15 cellular contexts compared by ENCODE assay signal in the genomic region with DNA sequence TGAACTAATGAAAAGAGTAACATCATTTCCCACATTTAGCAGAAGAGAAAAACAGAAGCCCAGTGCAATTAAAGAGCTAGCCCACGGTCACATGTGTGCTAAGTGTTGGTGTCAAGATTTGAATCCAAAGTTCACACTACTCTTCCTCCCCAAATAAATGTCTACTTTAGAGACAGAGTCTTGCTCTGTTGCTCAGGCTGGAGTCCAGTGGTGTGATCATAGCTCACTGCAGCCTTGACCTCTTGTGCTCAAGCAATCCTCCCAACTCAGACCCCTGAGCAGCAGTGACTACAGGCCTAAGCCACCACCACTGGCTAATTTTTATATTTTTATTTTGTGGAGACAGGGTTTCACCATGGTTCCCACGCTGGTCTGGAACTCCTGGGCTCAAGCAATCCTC. TPM values are rescaled to one million over a fixed set of nuclear protein-coding genes. Genes with fewer than 3 reads are reported as not detected.
DNase-seq lines count a peak whose midpoint lies in the region; ATAC-seq and TF ChIP-seq lines count a peak whose summit lies in the region.
"Had no signal": no experiment of that assay in that cellular context is flagged by ENCODE, and none has a peak within 500 bp of the region (broad histone marks: within the 10 kb centered on the region; RNA-seq: fewer than 3 reads in every experiment).

No MANE protein-coding gene starts in this region.

- TF ChIP-seq POLR2A in body of pancreas (IDR thresholded peaks at IDR 0.05), result no peak

- no peak overlapping the region for H3K4me3 Mint-ChIP-seq in T-helper 17 cell
- H3K4me3 Mint-ChIP-seq: CD4-positive, alpha-beta memory T cell; HFFc6 had no signal

- peaks cover 84% of the 10 kb centered on the region for H3K4me1 ChIP-seq in DOHH2 (ENCODE audit: control insufficient read depth, low read length)
- H3K4me1 ChIP-seq in Karpas-422 (ENCODE audit: low read length), result peaks cover 84% of the 10 kb centered on the region
- peaks cover 3 to 8% of the 10 kb centered on the region in 2 experiments for H3K4me1 ChIP-seq in trophoblast cell (ENCODE audit: control insufficient read depth in 1 of 2, insufficient read depth in 2 of 2, low read length in 2 of 2)
- H3K4me1 ChIP-seq in body of pancreas, result peaks cover 7% of the 10 kb centered on the region
- H3K4me1 ChIP-seq: BE2C had no signal

- TF ChIP-seq CTCF in DOHH2 (IDR thresholded peaks at IDR 0.05; ENCODE audit: low read depth, low read length, poor library complexity, severe bottlenecking), result no peak
- no peak for TF ChIP-seq CTCF in SU-DHL-6 (IDR thresholded peaks at IDR 0.05; ENCODE audit: insufficient read depth, low read length, poor library complexity, severe bottlenecking)
- TF ChIP-seq CTCF in body of pancreas (IDR thresholded peaks at IDR 0.05), result no peak

- H3K9me2 ChIP-seq in DOHH2 (replicated peaks; ENCODE audit: control insufficient read depth, low read length) (no peaks in the 10 kb centered on the region), Karpas-422 (replicated peaks; ENCODE audit: insufficient read depth, low read length) (no peaks in the 10 kb centered on the region), SU-DHL-6 (replicated peaks; ENCODE audit: insufficient read depth, low read length) (no peaks in the 10 kb centered on the region)

- peaks cover 97% of the 10 kb centered on the region for H3K79me2 ChIP-seq in DOHH2 (ENCODE audit: control insufficient read depth, low read length)
- peaks cover 98% of the 10 kb centered on the region for H3K79me2 ChIP-seq in Karpas-422 (ENCODE audit: low read length)
- H3K79me2 ChIP-seq in SU-DHL-6 (ENCODE audit: insufficient read depth, low read length), result peaks cover 96% of the 10 kb centered on the region
- H3K79me2 ChIP-seq in trophoblast cell (ENCODE audit: control insufficient read depth, insufficient read depth, low read length, poor library complexity), result peaks cover 18% of the 10 kb centered on the region

- no peak overlapping the region for H4K12ac ChIP-seq in trophoblast cell (ENCODE audit: low read depth, low read length)

- H3K4me3 ChIP-seq in DOHH2 (ENCODE audit: low read length) (peak overlapping the region; percentile 89), Karpas-422 (ENCODE audit: low read length) (peak overlapping the region; percentile 62; the same call in 1 of the 2 replicates), SU-DHL-6 (ENCODE audit: insufficient read depth, low read length, poor library complexity, severe bottlenecking) (no peak overlapping the region), trophoblast cell (ENCODE audit: low read depth, low read length) (no peak overlapping the region), body of pancreas (no peak overlapping the region)

- no peak overlapping the region for H3K27ac Mint-ChIP-seq in T-helper 17 cell
- H3K27ac Mint-ChIP-seq: CD4-positive, alpha-beta memory T cell; HFFc6 had no signal

- peaks cover 8% of the 10 kb centered on the region for H3K36me3 Mint-ChIP-seq in T-helper 17 cell (ENCODE audit: low read depth)
- H3K36me3 Mint-ChIP-seq: CD4-positive, alpha-beta memory T cell had no signal

- H3K4me1 Mint-ChIP-seq in T-helper 17 cell, result peaks cover 5% of the 10 kb centered on the region

- H3K18ac ChIP-seq in trophoblast cell (ENCODE audit: low read length), result peak overlapping the region; percentile 43

- no peak overlapping the region for H2BK120ac ChIP-seq in trophoblast cell (ENCODE audit: insufficient read depth, low read length, poor library complexity)

- H3K14ac ChIP-seq in trophoblast cell (ENCODE audit: low read length), result no peak overlapping the region

- no peak overlapping the region for H2AK5ac ChIP-seq in trophoblast cell (ENCODE audit: low read length)

- H3K9ac ChIP-seq in Karpas-422 (ENCODE audit: low read length), result peak overlapping the region; percentile 68
- H3K9ac ChIP-seq in SU-DHL-6 (ENCODE audit: low read length), result peak overlapping the region; percentile 96
- no peak overlapping the region for H3K9ac ChIP-seq in trophoblast cell (ENCODE audit: low read length)

- H3K27ac ChIP-seq in DOHH2 (ENCODE audit: low read depth, low read length) (peak overlapping the region; percentile 89), Karpas-422 (ENCODE audit: low read length) (peak overlapping the region; percentile 98), SU-DHL-6 (ENCODE audit: low read depth, low read length) (peak overlapping the region; percentile 98), trophoblast cell (ENCODE audit: low read depth, low read length) (no peak overlapping the region), body of pancreas (no peak overlapping the region)
- H3K27ac ChIP-seq: C4-2B had no signal

- H2BK5ac ChIP-seq in trophoblast cell (ENCODE audit: low read depth, low read length, poor library complexity), result no peak overlapping the region

- H3K23ac ChIP-seq in trophoblast cell (ENCODE audit: low read length), result no peak overlapping the region

- H3K4ac ChIP-seq in trophoblast cell (ENCODE audit: low read depth, low read length), result peak overlapping the region; percentile 28

- DNase-seq in Karpas-422, result peak; percentile 57
- DNase-seq in trophoblast cell, result no peak
- no peak for DNase-seq in SHP77 (lab: John Stamatoyannopoulos, UW)
- DNase-seq in T-helper 17 cell, result no peak
- no peak for DNase-seq in body of pancreas
- DNase-seq: BE2C; CD4-positive, alpha-beta memory T cell; DMS79; EL; HCEC 1CT; HFFc6 had no signal

- no peak overlapping the region for H2BK12ac ChIP-seq in trophoblast cell (ENCODE audit: low read length)

- no peak overlapping the region for H4K91ac ChIP-seq in trophoblast cell (ENCODE audit: low read depth, low read length)

- no peak overlapping the region for H4K8ac ChIP-seq in trophoblast cell (ENCODE audit: low read depth, low read length)

- ATAC-seq in HG03378 (IDR thresholded peaks at IDR 0.05; ENCODE audit: unreplicated experiment), result no peak
- ATAC-seq in T-helper 17 cell, result no peak
- ATAC-seq in body of pancreas, result no peak

- H3K79me1 ChIP-seq in trophoblast cell (ENCODE audit: low read length), result peaks cover 9% of the 10 kb centered on the region

- no peaks in the 10 kb centered on the region for H4K20me1 ChIP-seq in DOHH2 (ENCODE audit: control insufficient read depth, insufficient read depth, low read depth, low read length)
- H4K20me1 ChIP-seq in Karpas-422 (ENCODE audit: insufficient read depth, low read depth, low read length), result no peaks in the 10 kb centered on the region
- no peaks in the 10 kb centered on the region for H4K20me1 ChIP-seq in SU-DHL-6 (ENCODE audit: low read depth, low read length)

- WGBS in trophoblast cell (ENCODE audit: extremely low coverage, insufficient coverage, insufficient read length), result no CpG with 5 or more reads among the region's 2 CpGs
- 86 to 98% methylated on average over 2 of the region's 2 CpGs for WGBS in body of pancreas, 2 donors

- H2AFZ ChIP-seq in Karpas-422 (ENCODE audit: low read length), result no peak overlapping the region
- H2AFZ ChIP-seq in SU-DHL-6 (ENCODE audit: low read depth, low read length, severe bottlenecking), result no peak overlapping the region
- no peak overlapping the region for H2AFZ ChIP-seq in trophoblast cell (ENCODE audit: insufficient read depth, low read length, poor library complexity)

- H3K9me3 ChIP-seq in DOHH2 (ENCODE audit: control insufficient read depth, insufficient read depth, low read length), result no peaks in the 10 kb centered on the region
- H3K9me3 ChIP-seq in Karpas-422 (ENCODE audit: low read length), result no peaks in the 10 kb centered on the region
- no peaks in the 10 kb centered on the region for H3K9me3 ChIP-seq in SU-DHL-6 (ENCODE audit: insufficient read depth, low read length)
- no peaks in the 10 kb centered on the region for H3K9me3 ChIP-seq in trophoblast cell (ENCODE audit: insufficient read depth, low read depth, low read length)
- no peaks in the 10 kb centered on the region for H3K9me3 ChIP-seq in T-helper 17 cell (ENCODE audit: control insufficient read depth, low read length, poor library complexity, severe bottlenecking)
- H3K9me3 ChIP-seq in body of pancreas, result no peaks in the 10 kb centered on the region
- H3K9me3 ChIP-seq: BE2C had no signal

- intact Hi-C loops in body of pancreas (cut with DNase I), result no loop called here

- H3F3A ChIP-seq in DOHH2 (ENCODE audit: control insufficient read depth, insufficient read depth) (peaks cover 53% of the 10 kb centered on the region), SU-DHL-6 (ENCODE audit: insufficient read depth) (peaks cover 80% of the 10 kb centered on the region)

- H3K27me3 ChIP-seq in DOHH2 (ENCODE audit: control insufficient read depth, low read length) (no peaks in the 10 kb centered on the region), Karpas-422 (ENCODE audit: low read length) (no peaks in the 10 kb centered on the region), SU-DHL-6 (ENCODE audit: low read length) (no peaks in the 10 kb centered on the region), trophoblast cell (ENCODE audit: insufficient read depth, low read length) (no peaks in the 10 kb centered on the region), body of pancreas (no peaks in the 10 kb centered on the region)

- H3K4me2 ChIP-seq in DOHH2 (ENCODE audit: low read length) (peak overlapping the region; percentile 99), Karpas-422 (ENCODE audit: low read depth, low read length, poor library complexity, severe bottlenecking) (peak overlapping the region; percentile 81), SU-DHL-6 (ENCODE audit: low read depth, low read length, poor library complexity, severe bottlenecking) (peak overlapping the region; percentile 93), trophoblast cell (ENCODE audit: low read length) (no peak overlapping the region)

- peaks cover 60% of the 10 kb centered on the region for H3K36me3 ChIP-seq in DOHH2 (ENCODE audit: control insufficient read depth, low read length)
- peaks cover 32% of the 10 kb centered on the region for H3K36me3 ChIP-seq in Karpas-422 (ENCODE audit: insufficient read depth, low read length)
- 0 out of 2 replicates have a peak, but pooled peaks cover 2% of the 10 kb centered on the region for H3K36me3 ChIP-seq in SU-DHL-6 (ENCODE audit: low read length)
- no peaks in the 10 kb centered on the region for H3K36me3 ChIP-seq in trophoblast cell (ENCODE audit: control insufficient read depth in 1 of 2, insufficient read depth in 2 of 2, low read length in 2 of 2)
- H3K36me3 ChIP-seq in body of pancreas (replicated peaks in 1 of 2; ENCODE audit: insufficient read depth in 1 of 2, low read depth in 2 of 2), result no peaks in the 10 kb centered on the region
- H3K36me3 ChIP-seq: BE2C had no signal

- peaks cover 82% of the 10 kb centered on the region for H3K27me3 Mint-ChIP-seq in T-helper 17 cell

RNA-seq across cellular contexts. Expression of gene OSBPL10, which starts 4.8 kb away (rescaled TPM):
- total RNA-seq in Karpas-422 (2014; rRNA removed; shearing (Covaris generic); ENCODE audit: low replicate concordance), result 87.0 and 106 TPM in 2 replicates
- polyA plus RNA-seq in trophoblast cell (2013), result 22.4 and 26.0 TPM in 2 replicates
- total RNA-seq in T-helper 17 cell (1 to 10 TPM in 1 of 2 donors, not detected in 1; 8.5 TPM), body of pancreas (10 to 100 TPM in 1 of 2 donors, 1 to 10 TPM in 1; 3.4 to 27.0 TPM)
- total RNA-seq: CD4-positive, alpha-beta memory T cell had no signal

RNA-seq across cellular contexts. Expression of gene ZNF860, which starts 5.2 kb away (rescaled TPM):
- 14.6 and 22.4 TPM in 2 replicates for total RNA-seq in Karpas-422 (2014; rRNA removed; shearing (Covaris generic); ENCODE audit: low replicate concordance)
- polyA plus RNA-seq in trophoblast cell (2013), result 2.2 TPM in 2 replicates
- total RNA-seq in T-helper 17 cell (under 1 TPM in 1 of 2 donors, not detected in 1; 0.25 TPM), body of pancreas (1 to 10 TPM; 1.0 to 2.6 TPM)
- total RNA-seq: CD4-positive, alpha-beta memory T cell had no signal

Comparison
In these comparisons a context has a peak if more than half of its experiments do, and no peak if none do; other contexts are left out.
1. H3K27ac ChIP-seq: peak in DOHH2 (single experiment), Karpas-422 (single experiment) and SU-DHL-6 (single experiment); none in trophoblast cell (single experiment) and body of pancreas (0 of 4).
2. H3K4me3 ChIP-seq: peak in DOHH2 (single experiment) and Karpas-422 (single experiment); none in SU-DHL-6 (single experiment), trophoblast cell (single experiment) and body of pancreas (0 of 2).